ENCODE assay signal across 18 cellular contexts in genomic region chr1:7343917-7344316, GRCh38.
DNase-seq lines count a peak whose midpoint lies in the region; ATAC-seq lines count a peak whose summit lies in the region.
"Had no signal": no experiment of that assay in that cellular context is flagged by ENCODE, and none has a peak within 500 bp of the region (broad histone marks: within the 10 kb centered on the region; RNA-seq: fewer than 3 reads in every experiment).

No MANE protein-coding gene starts in this region.

- peak; percentile 31 for DNase-seq in activated effector memory CD4-positive, alpha-beta T cell treated with anti-CD3 and anti-CD28 coated beads, Interleukin-2, amount 50 U/mL, for 16 hours
- DNase-seq in activated effector memory CD4-positive, alpha-beta T cell treated with Interleukin-2 at 50 U/mL for 16 hours, result no peak
- DNase-seq in SJCRH30 (peak; percentile 65 to 66), left kidney (ENCODE audit: low read depth, low spot score) (peak; percentile 27), T-helper 2 cell (no peak), cerebellum (ENCODE audit: low spot score) (no peak)
- DNase-seq: Caco-2; CD4-positive, CD25-positive, alpha-beta regulatory T cell; CD8-positive, alpha-beta T cell; DMS153; DND-41; GM23248; H7; HCEC 1CT had no signal

- H3K36me3 ChIP-seq in SJCRH30, result no peaks in the 10 kb centered on the region
- H3K36me3 ChIP-seq: BLaER1 had no signal

- H3K4me3 ChIP-seq in SJCRH30, result no peak overlapping the region
- H3K4me3 ChIP-seq: BLaER1, GM23248 had no signal

- ATAC-seq in HG02973 (IDR thresholded peaks at IDR 0.05; ENCODE audit: unreplicated experiment), result no peak
- ATAC-seq: CD8-positive, alpha-beta T cell had no signal

- H3K9me3 ChIP-seq in SJCRH30 (replicated peaks), result no peaks in the 10 kb centered on the region
- H3K9me3 ChIP-seq: BLaER1, Caco-2 had no signal

- H3K27me3 ChIP-seq in SJCRH30, result no peaks in the 10 kb centered on the region
- H3K27me3 ChIP-seq: BLaER1 had no signal

- peak overlapping the region; percentile 31; the same call in 1 of the 2 replicates for H3K27ac ChIP-seq in SJCRH30
- H3K27ac ChIP-seq: 22Rv1, BLaER1, C4-2B, GM23248 had no signal

- peaks cover 26% of the 10 kb centered on the region for H3K4me1 ChIP-seq in SJCRH30
- H3K4me1 ChIP-seq: Caco-2 had no signal

Comparison
In these comparisons a context has a peak if more than half of its experiments do, and no peak if none do; other contexts are left out.
1. DNase-seq: peak in activated effector memory CD4-positive, alpha-beta T cell treated with anti-CD3 and anti-CD28 coated beads, Interleukin-2, amount 50 U/mL, for 16 hours (single experiment), SJCRH30 (2 of 2) and left kidney (single experiment); none in activated effector memory CD4-positive, alpha-beta T cell treated with Interleukin-2 at 50 U/mL for 16 hours (single experiment), T-helper 2 cell (0 of 5) and cerebellum (single experiment).